14 cellular contexts compared by ENCODE assay signal in genomic region chr6:47034421-47034820, GRCh38. TPM values are rescaled to one million over a fixed set of nuclear protein-coding genes. Genes with fewer than 3 reads are reported as not detected.
DNase-seq lines count a peak whose midpoint lies in the region; ATAC-seq and TF ChIP-seq lines count a peak whose summit lies in the region.
"Had no signal": no experiment of that assay in that cellular context is flagged by ENCODE, and none has a peak within 500 bp of the region (broad histone marks: within the 10 kb centered on the region; RNA-seq: fewer than 3 reads in every experiment).

No MANE protein-coding gene starts in this region.

- no peaks in the 10 kb centered on the region for H3K36me3 Mint-ChIP-seq in effector memory CD8-positive, alpha-beta T cell (ENCODE audit: insufficient read depth)
- no peaks in the 10 kb centered on the region for H3K36me3 Mint-ChIP-seq in activated naive CD8-positive, alpha-beta T cell treated with anti-CD3 and anti-CD28 coated beads for 36 hours
- H3K36me3 Mint-ChIP-seq: stimulated activated memory B cell treated with anti-CD40 and anti-IgM and Interleukin-4, amounts not matched to agents 10 μg/mL and 1 μg/mL and 100 μg/mL, for 72 hours had no signal

- no peaks in the 10 kb centered on the region for H3K4me1 Mint-ChIP-seq in effector memory CD8-positive, alpha-beta T cell (ENCODE audit: low read depth in 2 of 2)
- no peaks in the 10 kb centered on the region for H3K4me1 Mint-ChIP-seq in activated naive CD8-positive, alpha-beta T cell treated with anti-CD3 and anti-CD28 coated beads for 36 hours
- H3K4me1 Mint-ChIP-seq: stimulated activated memory B cell treated with anti-CD40 and anti-IgM and Interleukin-4, amounts not matched to agents 10 μg/mL and 1 μg/mL and 100 μg/mL, for 72 hours had no signal

- peaks cover 57% of the 10 kb centered on the region for H3K4me1 ChIP-seq in PC-3 (ENCODE audit: insufficient read depth, low read length)
- peaks cover 18 to 19% of the 10 kb centered on the region in 2 donors for H3K4me1 ChIP-seq in left lung

- H3K9me3 Mint-ChIP-seq in effector memory CD8-positive, alpha-beta T cell: no peaks in the 10 kb centered on the region
- H3K9me3 Mint-ChIP-seq in activated naive CD8-positive, alpha-beta T cell treated with anti-CD3 and anti-CD28 coated beads for 36 hours: no peaks in the 10 kb centered on the region

- peak; percentile 15 for DNase-seq in DMS 273 treated with DMSO at 0.1 percent for 48 hours (lab: John Stamatoyannopoulos, UW)
- peak; percentile 30 for DNase-seq in PC-3
- peak; percentile 72 for DNase-seq in cerebellum (ENCODE audit: low spot score)
- DNase-seq in left lung: no peak
- DNase-seq in effector memory CD8-positive, alpha-beta T cell: no peak
- DNase-seq in activated naive CD8-positive, alpha-beta T cell treated with anti-CD3 and anti-CD28 coated beads for 36 hours: no peak
- DNase-seq in NCI-H345 (lab: John Stamatoyannopoulos, UW): no peak
- DNase-seq in ureter (ENCODE audit: low spot score): no peak
- DNase-seq: activated CD4-positive, alpha-beta T cell treated with anti-CD3 and anti-CD28 coated beads, Interleukin-2, amount 50 U/mL, for 48 hours; mesendoderm; NCI-H2081 treated with DMSO at 0.1 percent for 48 hours had no signal

- H3K9me3 ChIP-seq in PC-3 (ENCODE audit: low read length) (no peaks in the 10 kb centered on the region), left lung (no peaks in the 10 kb centered on the region)
- H3K9me3 ChIP-seq: adrenal gland, gastrocnemius medialis had no signal

- POLR2A ChIA-PET in PC-3 (lab: Charles Lee; ENCODE audit: unreplicated experiment): interaction anchor here (0.6 to 1.1 kb wide), 4 partner anchors 10 to 44 kb away, joined by 3 to 7 read pairs (median 4); no protein-coding TSS in a partner anchor

- peak overlapping the region; percentile 77 for H3K4me2 ChIP-seq in PC-3 (ENCODE audit: low read length)

- intact Hi-C loops in PC-3 (cut with micrococcal nuclease) (no loop called here), left lung (cut with DNase I) (no loop called here)

- peak; percentile 20 for ATAC-seq in PC-3
- ATAC-seq in left lung: peak; percentile 35
- no peak for ATAC-seq in effector memory CD8-positive, alpha-beta T cell (replicated peaks)
- ATAC-seq: stimulated activated memory B cell treated with anti-CD40 and anti-IgM and Interleukin-4, amounts not matched to agents 10 μg/mL and 1 μg/mL and 100 μg/mL, for 72 hours had no signal

- peaks cover 6% of the 10 kb centered on the region for H3F3A ChIP-seq in PC-3 (ENCODE audit: low read length, unreplicated experiment)

- peak overlapping the region; percentile 90 for H3K27ac ChIP-seq in PC-3 (ENCODE audit: low read length)
- peak overlapping the region; percentile 47 to 55 for H3K27ac ChIP-seq in left lung
- H3K27ac ChIP-seq: adrenal gland had no signal

- no peak overlapping the region for H3K27ac Mint-ChIP-seq in effector memory CD8-positive, alpha-beta T cell
- no peak overlapping the region for H3K27ac Mint-ChIP-seq in activated naive CD8-positive, alpha-beta T cell treated with anti-CD3 and anti-CD28 coated beads for 36 hours
- H3K27ac Mint-ChIP-seq: stimulated activated memory B cell treated with anti-CD40 and anti-IgM and Interleukin-4, amounts not matched to agents 10 μg/mL and 1 μg/mL and 100 μg/mL, for 72 hours had no signal

- no peaks in the 10 kb centered on the region for H3K27me3 ChIP-seq in PC-3 (ENCODE audit: low read length)
- no peaks in the 10 kb centered on the region for H3K27me3 ChIP-seq in left lung
- H3K27me3 ChIP-seq: adrenal gland, gastrocnemius medialis had no signal

- BruUV-seq in PC-3 (replicated peaks; lab: Mats Ljungman, UMichigan): no TSS peak

- CTCF ChIA-PET in PC-3 (lab: Charles Lee): interaction anchor here (0.6 to 1.0 kb wide), 2 partner anchors 12 to 13 kb away, joined by 3 to 7 read pairs; no protein-coding TSS in a partner anchor

- H3K4me3 ChIP-seq in PC-3 (ENCODE audit: low read length) (peak overlapping the region; percentile 52), left lung (no peak overlapping the region)
- H3K4me3 ChIP-seq: adrenal gland, gastrocnemius medialis had no signal

- H2AFZ ChIP-seq in PC-3 (ENCODE audit: low read length): no peak overlapping the region

- peaks cover 93% of the 10 kb centered on the region for H3K79me2 ChIP-seq in PC-3 (ENCODE audit: low read length)

- no peaks in the 10 kb centered on the region for H4K20me1 ChIP-seq in PC-3 (ENCODE audit: low read length)

- H3K36me3 ChIP-seq in PC-3 (ENCODE audit: low read depth, low read length) (peaks cover 32% of the 10 kb centered on the region), left lung (no peaks in the 10 kb centered on the region)
- H3K36me3 ChIP-seq: adrenal gland, gastrocnemius medialis had no signal

- peaks cover 20 to 47% of the 10 kb centered on the region in 2 donors for H3K27me3 Mint-ChIP-seq in effector memory CD8-positive, alpha-beta T cell
- H3K27me3 Mint-ChIP-seq in activated naive CD8-positive, alpha-beta T cell treated with anti-CD3 and anti-CD28 coated beads for 36 hours: peaks cover 34% of the 10 kb centered on the region

- no peak overlapping the region for H3K4me3 Mint-ChIP-seq in effector memory CD8-positive, alpha-beta T cell
- H3K4me3 Mint-ChIP-seq in activated naive CD8-positive, alpha-beta T cell treated with anti-CD3 and anti-CD28 coated beads for 36 hours: no peak overlapping the region
- H3K4me3 Mint-ChIP-seq: stimulated activated memory B cell treated with anti-CD40 and anti-IgM and Interleukin-4, amounts not matched to agents 10 μg/mL and 1 μg/mL and 100 μg/mL, for 72 hours had no signal

- TF ChIP-seq CTCF in PC-3 (conservative IDR thresholded peaks at IDR 0.05; ENCODE audit: low read depth, low read length) (no peak), left lung (IDR thresholded peaks at IDR 0.05) (no peak)

- H3K9me2 ChIP-seq in PC-3 (replicated peaks; ENCODE audit: low read length): no peaks in the 10 kb centered on the region

- peak overlapping the region; percentile 72 for H3K9ac ChIP-seq in PC-3 (ENCODE audit: low read length)

RNA-seq across cellular contexts. Expression of gene ADGRF1, which starts 7.7 kb away (rescaled TPM):
- total RNA-seq in PC-3 (2014; rRNA removed): 82.6 and 104 TPM in 2 replicates
- total RNA-seq in cerebellum: under 0.01 TPM
- 10 to 100 TPM; 29.6 to 30.0 TPM for total RNA-seq in left lung
- total RNA-seq in activated naive CD8-positive, alpha-beta T cell treated with anti-CD3 and anti-CD28 coated beads for 36 hours: not detected
- 70.0 TPM for total RNA-seq in ureter
- total RNA-seq: gastrocnemius medialis had no signal

Comparison
In these comparisons a context has a peak if more than half of its experiments do, and no peak if none do; other contexts are left out.
1. DNase-seq: peak in DMS 273 treated with DMSO at 0.1 percent for 48 hours (single experiment), PC-3 (single experiment) and cerebellum (single experiment); none in left lung (0 of 2), effector memory CD8-positive, alpha-beta T cell (0 of 3), activated naive CD8-positive, alpha-beta T cell treated with anti-CD3 and anti-CD28 coated beads for 36 hours (single experiment), NCI-H345 (single experiment) and ureter (single experiment).
2. RNA of gene ADGRF1, which starts 7.7 kb away (total RNA-seq): 82.6 to 104 TPM in PC-3, 70.0 TPM in ureter (single experiment) and 29.6 to 30.0 TPM in left lung; under 0.01 TPM in cerebellum (single experiment) and not detected in activated naive CD8-positive, alpha-beta T cell treated with anti-CD3 and anti-CD28 coated beads for 36 hours; every median in the first group is over 10 times any median in the second.